Comparison of ENCODE assay signal across 15 cellular contexts in genomic region chr20:23634985-23635767, GRCh38. TPM values are rescaled to one million over a fixed set of nuclear protein-coding genes. Genes with fewer than 3 reads are reported as not detected.
DNase-seq lines count a peak whose midpoint lies in the region; ATAC-seq and TF ChIP-seq lines count a peak whose summit lies in the region.
"Had no signal": no experiment of that assay in that cellular context is flagged by ENCODE, and none has a peak within 500 bp of the region (broad histone marks: within the 10 kb centered on the region; RNA-seq: fewer than 3 reads in every experiment).

No MANE protein-coding gene starts in this region.

- H3K36me3 ChIP-seq in vagina, result peaks cover 0 to 15% of the 10 kb centered on the region in 2 donors

- peaks cover 25% of the 10 kb centered on the region for H3K4me1 Mint-ChIP-seq in neural crest cell

- no peaks in the 10 kb centered on the region for H3K27me3 ChIP-seq in vagina

- intact Hi-C loops in Right ventricle myocardium inferior (cut with DNase I) (loop anchor here (5.0 kb wide), 1 partner anchor 273 kb away; the partner anchor contains the start of gene GZF1), cardiac septum (cut with DNase I) (no loop called here), vagina (cut with DNase I) (loop anchor here (5.0 kb wide), 1 partner anchor 278 kb away; no protein-coding TSS in a partner anchor)

- H3K4me3 ChIP-seq in fibroblast of mammary gland (ENCODE audit: control insufficient read depth, low read depth, low read length) (peak overlapping the region; percentile 90), vagina (peak overlapping the region; percentile 81 to 95)

- no peaks in the 10 kb centered on the region for H3K27me3 Mint-ChIP-seq in neural crest cell (ENCODE audit: low read depth)
- H3K27me3 Mint-ChIP-seq: progenitor cell of endocrine pancreas had no signal

- ATAC-seq in Right ventricle myocardium inferior (peak; percentile 53), GM21723 (IDR thresholded peaks at IDR 0.05; ENCODE audit: unreplicated experiment) (no peak)
- ATAC-seq: effector memory CD8-positive, alpha-beta T cell had no signal

- DNase-seq in Right ventricle myocardium inferior (ENCODE audit: missing footprints), result peak; percentile 79
- DNase-seq in cardiac septum (ENCODE audit: low spot score), result no peak
- DNase-seq in fibroblast of mammary gland (ENCODE audit: low read depth), result peak; percentile 59
- DNase-seq in neural crest cell (ENCODE audit: low read depth, low spot score), result no peak
- DNase-seq in vagina (ENCODE audit: extremely low spot score in 2 of 2), result no peak
- DNase-seq in NCI-H1694 treated with DMSO at 0.1 percent for 48 hours (lab: John Stamatoyannopoulos, UW), result no peak
- DNase-seq in HuH-7 (ENCODE audit: low spot score), result no peak
- DNase-seq: effector memory CD8-positive, alpha-beta T cell; SW 1271 had no signal

- H3K9me3 ChIP-seq in vagina, result no peaks in the 10 kb centered on the region

- H3K36me3 Mint-ChIP-seq in neural crest cell (ENCODE audit: low read depth), result peaks cover 2% of the 10 kb centered on the region
- H3K36me3 Mint-ChIP-seq: mesothelial cell of epicardium had no signal

- TF ChIP-seq POLR2A in vagina (IDR thresholded peaks at IDR 0.05), result no peak

- H3K27ac Mint-ChIP-seq in neural crest cell (ENCODE audit: unreplicated experiment), result peak overlapping the region; percentile 12
- H3K27ac Mint-ChIP-seq: activated T-helper 1 cell treated with anti-CD3 and anti-CD28 coated beads, Interleukin-12 subunit alpha, Interleukin-12 subunit beta, Interleukin-2, Interleukin-4 antibody, amounts not matched to agents 30 ng/mL and 10 ng/mL and 1 ng/mL, durations not matched to agents 14 hours and 24 hours and 36 hours; effector memory CD8-positive, alpha-beta T cell; mesothelial cell of epicardium had no signal

- peaks cover 32% of the 10 kb centered on the region for H3K4me1 ChIP-seq in vagina

- no peaks in the 10 kb centered on the region for H3K9me3 Mint-ChIP-seq in neural crest cell
- H3K9me3 Mint-ChIP-seq: activated T-helper 1 cell treated with anti-CD3 and anti-CD28 coated beads, Interleukin-12 subunit alpha, Interleukin-12 subunit beta, Interleukin-2, Interleukin-4 antibody, amounts not matched to agents 30 ng/mL and 10 ng/mL and 1 ng/mL, durations not matched to agents 14 hours and 24 hours and 36 hours; effector memory CD8-positive, alpha-beta T cell; mesothelial cell of epicardium had no signal

- no peak overlapping the region for H3K27ac ChIP-seq in vagina
- H3K27ac ChIP-seq: 22Rv1 had no signal

- TF ChIP-seq CTCF in fibroblast of mammary gland (conservative IDR thresholded peaks at IDR 0.05; ENCODE audit: control insufficient read depth, insufficient read depth, low read depth, low read length), result no peak
- no peak for TF ChIP-seq CTCF in neural crest cell (conservative IDR thresholded peaks at IDR 0.05)
- TF ChIP-seq CTCF in vagina (IDR thresholded peaks at IDR 0.05), result no peak

- H3K4me3 Mint-ChIP-seq in neural crest cell, result peak overlapping the region; percentile 5
- H3K4me3 Mint-ChIP-seq: activated T-helper 1 cell treated with anti-CD3 and anti-CD28 coated beads, Interleukin-12 subunit alpha, Interleukin-12 subunit beta, Interleukin-2, Interleukin-4 antibody, amounts not matched to agents 30 ng/mL and 10 ng/mL and 1 ng/mL, durations not matched to agents 14 hours and 24 hours and 36 hours had no signal

RNA-seq across cellular contexts. Expression of gene CST3, which starts 2.6 kb away (rescaled TPM):
- total RNA-seq in Right ventricle myocardium inferior (1,033 TPM), cardiac septum (486 TPM), neural crest cell (145 and 146 TPM in 2 replicates), vagina (1,106 TPM)

RNA-seq across cellular contexts. Expression of gene CST9, which starts 29.5 kb away (rescaled TPM):
- total RNA-seq in Right ventricle myocardium inferior (not detected), cardiac septum (not detected), neural crest cell (not detected in 2 replicates), vagina (not detected)
- total RNA-seq: activated T-helper 1 cell treated with anti-CD3 and anti-CD28 coated beads, Interleukin-12 subunit alpha, Interleukin-12 subunit beta, Interleukin-2, Interleukin-4 antibody, amounts not matched to agents 30 ng/mL and 10 ng/mL and 1 ng/mL, durations not matched to agents 14 hours and 24 hours and 36 hours; M059J; mesothelial cell of epicardium; progenitor cell of endocrine pancreas had no signal

RNA-seq across cellular contexts. Expression of gene CST4, which starts 53.7 kb away (rescaled TPM):
- total RNA-seq in Right ventricle myocardium inferior, result not detected
- total RNA-seq in cardiac septum, result not detected
- not detected in 2 replicates for total RNA-seq in neural crest cell
- not detected for total RNA-seq in vagina
- total RNA-seq: activated T-helper 1 cell treated with anti-CD3 and anti-CD28 coated beads, Interleukin-12 subunit alpha, Interleukin-12 subunit beta, Interleukin-2, Interleukin-4 antibody, amounts not matched to agents 30 ng/mL and 10 ng/mL and 1 ng/mL, durations not matched to agents 14 hours and 24 hours and 36 hours; mesothelial cell of epicardium; progenitor cell of endocrine pancreas had no signal

Comparison
In these comparisons a context has a peak if more than half of its experiments do, and no peak if none do; other contexts are left out.
1. DNase-seq: peak in Right ventricle myocardium inferior (single experiment) and fibroblast of mammary gland (single experiment); none in cardiac septum (single experiment), neural crest cell (single experiment), vagina (0 of 2), NCI-H1694 treated with DMSO at 0.1 percent for 48 hours (single experiment) and HuH-7 (single experiment).